ENCODE assay signal across 31 cellular contexts in the genomic region with DNA sequence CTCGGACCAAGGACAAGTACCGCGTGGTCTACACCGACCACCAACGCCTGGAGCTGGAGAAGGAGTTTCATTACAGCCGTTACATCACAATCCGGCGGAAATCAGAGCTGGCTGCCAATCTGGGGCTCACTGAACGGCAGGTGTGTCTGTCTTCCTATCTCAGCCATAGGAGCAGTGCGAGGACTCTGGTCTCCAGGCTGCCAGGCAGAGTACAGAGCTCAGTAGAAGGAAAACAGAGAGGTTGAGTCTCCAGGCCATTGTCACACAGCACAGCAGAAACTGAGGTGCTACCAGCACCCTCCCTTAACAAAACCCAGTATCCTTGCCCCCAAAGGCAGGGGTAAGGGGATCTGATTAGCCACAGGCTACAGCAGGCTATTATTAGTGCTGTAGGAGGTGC. TPM values are rescaled to one million over a fixed set of nuclear protein-coding genes. Genes with fewer than 3 reads are reported as not detected.
DNase-seq lines count a peak whose midpoint lies in the region; ATAC-seq, FAIRE-seq and TF ChIP-seq lines count a peak whose summit lies in the region.
"Had no signal": no experiment of that assay in that cellular context is flagged by ENCODE, and none has a peak within 500 bp of the region (broad histone marks: within the 10 kb centered on the region; RNA-seq: fewer than 3 reads in every experiment).

No MANE protein-coding gene starts in this region.

- 62% methylated on average over 6 of the region's 10 CpGs for WGBS in HepG2 (ENCODE audit: low lambda C conversion rate)
- WGBS in right lobe of liver (ENCODE audit: insufficient coverage, low coverage, low lambda C conversion rate, missing lambda C conversion rate) = 81% methylated on average over 5 of the region's 10 CpGs
- 90% methylated on average over 10 of the region's 10 CpGs; no CpG with 5 or more reads in 1 of the 2 experiments for WGBS in H1 (ENCODE audit: extremely low coverage in 1 of 2, insufficient coverage in 1 of 2, insufficient read length in 1 of 2, insufficient replicate concordance in 2 of 2, low coverage in 1 of 2, low lambda C conversion rate in 2 of 2, missing lambda C conversion rate in 1 of 2), 2 experiments

- H3K56ac ChIP-seq in H1 (replicated peaks; ENCODE audit: insufficient read length, low read depth, low read length) = no peak overlapping the region

- TF ChIP-seq RAD21 in HepG2 (CRISPR knock-in tag; IDR thresholded peaks at IDR 0.05) = no peak
- TF ChIP-seq RAD21 in H1 (IDR thresholded peaks at IDR 0.05 in 1 of 2, conservative IDR thresholded peaks at IDR 0.05 in 1 of 2; ENCODE audit: low read depth in 2 of 2, low read length in 2 of 2) = no peak

- no peak overlapping the region for H3K4me3 ChIP-seq in HepG2 (replicated peaks in 1 of 3; ENCODE audit: insufficient read depth in 1 of 3, low read depth in 2 of 3, low read length in 3 of 3)
- H3K4me3 ChIP-seq in right lobe of liver = no peak overlapping the region
- H3K4me3 ChIP-seq in H1 (ENCODE audit: extremely low read depth in 1 of 4, insufficient read depth in 2 of 4, low read depth in 3 of 4, low read length in 4 of 4) = no peak overlapping the region
- H3K4me3 ChIP-seq: SJCRH30 had no signal

- no peaks in the 10 kb centered on the region for H3K79me1 ChIP-seq in H1 (ENCODE audit: low read depth, low read length)

- intact Hi-C loops in HepG2 (cut with micrococcal nuclease; ENCODE audit: unreplicated experiment) = no loop called here
- intact Hi-C loops in right lobe of liver (cut with DNase I) = no loop called here
- intact Hi-C loops in activated naive CD4-positive, alpha-beta T cell treated with anti-CD3 and anti-CD28 coated beads for 36 hours (cut with micrococcal nuclease) = no loop called here

- H3K36me3 ChIP-seq in HepG2 (replicated peaks in 1 of 2; ENCODE audit: control insufficient read depth in 1 of 2, insufficient read depth in 2 of 2, low read length in 2 of 2) (no peaks in the 10 kb centered on the region), right lobe of liver (no peaks in the 10 kb centered on the region), H1 (ENCODE audit: control insufficient read depth in 2 of 4, insufficient read depth in 4 of 4, low read length in 3 of 4) (no peaks in the 10 kb centered on the region)
- H3K36me3 ChIP-seq: BE2C, SJCRH30 had no signal

- H3K9me3 ChIP-seq in HepG2 (ENCODE audit: low read length) (no peaks in the 10 kb centered on the region), right lobe of liver (no peaks in the 10 kb centered on the region), H1 (ENCODE audit: insufficient read depth in 2 of 2, low read depth in 1 of 2, low read length in 1 of 2) (no peaks in the 10 kb centered on the region)
- H3K9me3 ChIP-seq: BE2C, SJCRH30 had no signal

- H3K4ac ChIP-seq in H1 (replicated peaks; ENCODE audit: insufficient read length, low read depth, low read length) = no peak overlapping the region

- H2BK20ac ChIP-seq in H1 (ENCODE audit: low read length) = no peak overlapping the region

- peaks cover 4 to 11% of the 10 kb centered on the region in 2 experiments; a peak in 4 of 5 replicates for H3K27me3 ChIP-seq in HepG2 (ENCODE audit: control insufficient read depth in 1 of 2, insufficient read depth in 2 of 2, low read length in 2 of 2)
- no peaks in the 10 kb centered on the region for H3K27me3 ChIP-seq in right lobe of liver
- peaks cover 0 to 20% (median 14%) of the 10 kb centered on the region in 4 experiments; a peak in 5 of 7 replicates for H3K27me3 ChIP-seq in H1 (replicated peaks in 1 of 4; ENCODE audit: control insufficient read depth in 3 of 4, extremely low read depth in 1 of 4, insufficient read depth in 3 of 4, low read length in 3 of 4)
- H3K27me3 ChIP-seq: BE2C, SJCRH30 had no signal

- no peaks in the 10 kb centered on the region; the same call in 1 of the 2 replicates for H3K23me2 ChIP-seq in H1 (ENCODE audit: low read depth, low read length)

- H2AK5ac ChIP-seq in H1 (ENCODE audit: low read depth, low read length) = no peak overlapping the region

- H3K14ac ChIP-seq in H1 (ENCODE audit: insufficient read length) = no peak overlapping the region

- no peak overlapping the region for H3K27ac ChIP-seq in HepG2 (ENCODE audit: extremely low read length, insufficient read depth, low read length)
- H3K27ac ChIP-seq in right lobe of liver = no peak overlapping the region
- H3K27ac ChIP-seq in H1 (ENCODE audit: low read depth, low read length) = no peak overlapping the region
- H3K27ac ChIP-seq: 22Rv1, SJCRH30 had no signal

- H3K27ac Mint-ChIP-seq in progenitor cell of endocrine pancreas = peak overlapping the region; percentile 48
- no peak overlapping the region for H3K27ac Mint-ChIP-seq in activated naive CD4-positive, alpha-beta T cell treated with anti-CD3 and anti-CD28 coated beads for 36 hours
- H3K27ac Mint-ChIP-seq: CD14-positive monocyte; CD8-positive, alpha-beta memory T cell had no signal

- POLR2A ChIA-PET in HepG2 (lab: Yijun Ruan, JAX) (no interaction called here), H1 (lab: Charles Lee; ENCODE audit: partially characterized antibody) (interaction anchor here (0.6 kb wide), 2 partner anchors 9 to 214 kb away, joined by 3 read pairs; no protein-coding TSS in a partner anchor)

- no peak overlapping the region for H4K91ac ChIP-seq in H1 (replicated peaks; ENCODE audit: insufficient read length, low read length)

- no peak overlapping the region for H3K4me3 Mint-ChIP-seq in progenitor cell of endocrine pancreas (ENCODE audit: low read depth)
- H3K4me3 Mint-ChIP-seq in activated naive CD4-positive, alpha-beta T cell treated with anti-CD3 and anti-CD28 coated beads for 36 hours = no peak overlapping the region
- H3K4me3 Mint-ChIP-seq: CD14-positive monocyte; CD8-positive, alpha-beta memory T cell had no signal

- peaks cover 48% of the 10 kb centered on the region for H3K27me3 Mint-ChIP-seq in progenitor cell of endocrine pancreas
- no peaks in the 10 kb centered on the region for H3K27me3 Mint-ChIP-seq in activated naive CD4-positive, alpha-beta T cell treated with anti-CD3 and anti-CD28 coated beads for 36 hours (ENCODE audit: low read depth)

- H4K5ac ChIP-seq in H1 (ENCODE audit: insufficient read length, low read depth, low read length) = no peak overlapping the region

- H3K4me1 ChIP-seq in HepG2 (ENCODE audit: insufficient read depth, low read length) (peaks cover 37% of the 10 kb centered on the region), right lobe of liver (peaks cover 0 to 16% (median 7%) of the 10 kb centered on the region in 4 donors), H1 (replicated peaks in 1 of 4; ENCODE audit: control insufficient read depth in 3 of 4, insufficient read depth in 4 of 4, low read length in 3 of 4) (peaks cover 0 to 12% (median 5%) of the 10 kb centered on the region in 4 experiments; a peak in 6 of 7 replicates)
- H3K4me1 ChIP-seq: BE2C had no signal

- no TSS peak for BruUV-seq in HepG2 (replicated peaks; lab: Mats Ljungman, UMichigan)

- H3K36me3 Mint-ChIP-seq in progenitor cell of endocrine pancreas (ENCODE audit: insufficient read depth) = no peaks in the 10 kb centered on the region
- no peaks in the 10 kb centered on the region for H3K36me3 Mint-ChIP-seq in activated naive CD4-positive, alpha-beta T cell treated with anti-CD3 and anti-CD28 coated beads for 36 hours (ENCODE audit: low read depth)
- H3K36me3 Mint-ChIP-seq: CD14-positive monocyte; CD8-positive, alpha-beta memory T cell had no signal

- in situ Hi-C loops in HepG2 (cut with HindIII; ENCODE audit: extremely low pct_ligation_motif_present, low pct_unique_long_range_greater_than_20kb) = no loop called here

- H3K18ac ChIP-seq in H1 (ENCODE audit: extremely low read depth, low read length) = no peak overlapping the region

- FAIRE-seq in HepG2 (lab: Jason Lieb, UNC) (no peak), H1 (lab: Jason Lieb, UNC) (no peak)
- FAIRE-seq: GM18507 had no signal

- CTCF ChIA-PET in HepG2 (lab: Yijun Ruan, JAX; ENCODE audit: low intra/inter-chr PET ratio, low total read pairs) (no interaction called here), H1 (lab: Charles Lee; ENCODE audit: partially characterized antibody) (interaction anchor here (1.0 to 17.8 kb wide), 7 partner anchors 8 to 216 kb away, joined by 3 to 406 read pairs (median 28); a partner anchor contains a TSS)
- CTCF ChIA-PET in activated naive CD4-positive, alpha-beta T cell treated with anti-CD3 and anti-CD28 coated beads for 36 hours (lab: Charles Lee) = no interaction called here

- H3K4me2 ChIP-seq in HepG2 (ENCODE audit: low read depth, low read length) (no peak overlapping the region), H1 (ENCODE audit: insufficient read depth in 1 of 2, low read depth in 2 of 2, low read length in 2 of 2) (no peak overlapping the region)

- DNase-seq in HepG2 (ENCODE audit: low spot score) (no peak), right lobe of liver (no peak), H1 (ENCODE audit: low read depth in 1 of 2, low spot score in 2 of 2) (no peak), progenitor cell of endocrine pancreas (ENCODE audit: low spot score, unreplicated experiment) (no peak), medulla oblongata (ENCODE audit: extremely low spot score) (no peak), NCI-H2107 (lab: John Stamatoyannopoulos, UW) (no peak)
- DNase-seq in activated naive CD4-positive, alpha-beta T cell treated with anti-CD3 and anti-CD28 coated beads for 36 hours = no peak
- DNase-seq: ACHN; BE2C; Calu3; CD8-positive, alpha-beta memory T cell; DMS79 treated with DMSO at 0.1 percent for 48 hours; GOT3; HCEC 1CT; Kasumi-1; NCI-H1092 treated with DMSO at 0.1 percent for 48 hours; NCI-H1436 treated with DMSO at 0.1 percent for 48 hours; NCI-H187 treated with DMSO at 0.1 percent for 48 hours; NCI-H446; NCI-H524 treated with DMSO at 0.1 percent for 48 hours; NCI-H774; PC-3; SJCRH30 had no signal

- TF ChIP-seq CTCF in HepG2 (CRISPR knock-in tag; IDR thresholded peaks at IDR 0.05) (no peak), right lobe of liver (IDR thresholded peaks at IDR 0.05) (no peak), H1 (IDR thresholded peaks at IDR 0.05; ENCODE audit: control extremely low read depth in 1 of 3, insufficient read depth in 1 of 3, low read depth in 1 of 3, low read length in 3 of 3) (no peak), progenitor cell of endocrine pancreas (IDR thresholded peaks at IDR 0.05; ENCODE audit: unreplicated experiment) (no peak)

- H3K9ac ChIP-seq in HepG2 (ENCODE audit: insufficient read depth, low read depth, low read length) (no peak overlapping the region), H1 (replicated peaks in 1 of 4; ENCODE audit: extremely low read depth in 1 of 4, low read depth in 3 of 4, low read length in 3 of 4) (no peak overlapping the region)

- H4K20me1 ChIP-seq in HepG2 (ENCODE audit: insufficient read depth, low read length) (no peaks in the 10 kb centered on the region), H1 (replicated peaks in 1 of 2; ENCODE audit: control insufficient read depth in 1 of 2, insufficient read depth in 2 of 2, low read length in 2 of 2) (no peaks in the 10 kb centered on the region)

- no peak overlapping the region for H4K8ac ChIP-seq in H1 (ENCODE audit: extremely low read depth, insufficient read depth, low read length)

- no peak overlapping the region for H2BK120ac ChIP-seq in H1 (replicated peaks; ENCODE audit: low read depth, low read length)

- H2BK12ac ChIP-seq in H1 (ENCODE audit: low read depth, low read length) = no peak overlapping the region

- H3K79me2 ChIP-seq in HepG2 (ENCODE audit: insufficient read depth, low read length) = no peaks in the 10 kb centered on the region
- no peaks in the 10 kb centered on the region for H3K79me2 ChIP-seq in H1 (ENCODE audit: control insufficient read depth in 1 of 2, insufficient read depth in 2 of 2, low read length in 2 of 2)

- H2AFZ ChIP-seq in HepG2 (ENCODE audit: low read length) (no peak overlapping the region), H1 (ENCODE audit: low read length) (no peak overlapping the region)

- H3K9me3 Mint-ChIP-seq in progenitor cell of endocrine pancreas (ENCODE audit: low read depth) = no peaks in the 10 kb centered on the region
- no peaks in the 10 kb centered on the region for H3K9me3 Mint-ChIP-seq in activated naive CD4-positive, alpha-beta T cell treated with anti-CD3 and anti-CD28 coated beads for 36 hours
- H3K9me3 Mint-ChIP-seq: CD8-positive, alpha-beta memory T cell had no signal

- H2BK15ac ChIP-seq in H1 (ENCODE audit: low read length) = no peak overlapping the region

- no peak overlapping the region for H2BK5ac ChIP-seq in H1 (ENCODE audit: low read depth, low read length)

- TF ChIP-seq EP300 in HepG2 (IDR thresholded peaks at IDR 0.05; ENCODE audit: low read depth in 2 of 2, low read length in 2 of 2) (no peak), HepG2 (CRISPR knock-in tag; IDR thresholded peaks at IDR 0.05; ENCODE audit: borderline replicate concordance) (no peak), H1 (IDR thresholded peaks at IDR 0.05; ENCODE audit: borderline replicate concordance in 1 of 2, low read depth in 2 of 2, low read length in 2 of 2) (no peak)

- no peak overlapping the region for H3K23ac ChIP-seq in H1 (ENCODE audit: insufficient read length)

- ATAC-seq in HepG2 = no peak
- ATAC-seq in right lobe of liver = no peak
- no peak for ATAC-seq in HG03469 (IDR thresholded peaks at IDR 0.05; ENCODE audit: unreplicated experiment)
- ATAC-seq: PC-3, Right ventricle myocardium inferior, SK-N-SH treated with all-trans-retinoic acid at 6 μM for 48 hours had no signal

- TF ChIP-seq POLR2A in HepG2 (IDR thresholded peaks at IDR 0.05; ENCODE audit: insufficient read depth in 1 of 2, low read depth in 2 of 2, low read length in 2 of 2) (no peak), right lobe of liver (IDR thresholded peaks at IDR 0.05) (no peak), H1 (IDR thresholded peaks at IDR 0.05; ENCODE audit: control extremely low read depth in 1 of 2, low read depth in 2 of 2, low read length in 2 of 2) (no peak)

- H3K4me1 Mint-ChIP-seq in progenitor cell of endocrine pancreas (ENCODE audit: low read depth) = no peaks in the 10 kb centered on the region
- H3K4me1 Mint-ChIP-seq in activated naive CD4-positive, alpha-beta T cell treated with anti-CD3 and anti-CD28 coated beads for 36 hours (ENCODE audit: low read depth) = no peaks in the 10 kb centered on the region
- H3K4me1 Mint-ChIP-seq: CD8-positive, alpha-beta memory T cell had no signal

RNA-seq across cellular contexts. Expression of a gene that starts 7.1 kb away (rescaled TPM):
- total RNA-seq in HepG2 (2016; rRNA removed; fragmentation: Illumina TruSeq; extraction: Trizol) = not detected in 2 replicates
- total RNA-seq in HepG2 (2016; cell fraction: cytosol; rRNA removed; fragmentation: Illumina TruSeq; extraction: Trizol; ENCODE audit: low read depth) = not detected in 2 replicates
- not detected in 2 replicates for total RNA-seq in HepG2 (2016; cell fraction: insoluble cytoplasmic fraction; rRNA removed; fragmentation: Illumina TruSeq; extraction: Trizol)
- not detected in 2 replicates for total RNA-seq in HepG2 (2016; cell fraction: membrane; rRNA removed; fragmentation: Illumina TruSeq; extraction: Trizol)
- total RNA-seq in HepG2 (2016; cell fraction: nucleus; rRNA removed; fragmentation: Illumina TruSeq; extraction: Trizol) = not detected in 2 replicates
- polyA plus RNA-seq in HepG2 (2011; rRNA removed) = not detected in 2 replicates
- not detected in 2 replicates for polyA plus RNA-seq in HepG2 (2011; cell fraction: cytosol; rRNA removed)
- not detected in 2 replicates for polyA plus RNA-seq in HepG2 (2011; cell fraction: nucleus; rRNA removed)
- not detected in 2 replicates for polyA plus RNA-seq in HepG2 (2012)
- not detected in 2 replicates for polyA plus RNA-seq in HepG2 (2016; cell fraction: cytosol; fragmentation: Illumina TruSeq; extraction: Trizol; ENCODE audit: low read depth)
- polyA plus RNA-seq in HepG2 (2016; cell fraction: insoluble cytoplasmic fraction; fragmentation: Illumina TruSeq; extraction: Trizol; ENCODE audit: low read depth) = not detected in 2 replicates
- polyA plus RNA-seq in HepG2 (2016; cell fraction: membrane; fragmentation: Illumina TruSeq; extraction: Trizol; ENCODE audit: low read depth) = not detected in 2 replicates
- not detected in 2 replicates for polyA plus RNA-seq in HepG2 (2016; cell fraction: nucleus; fragmentation: Illumina TruSeq; extraction: Trizol; ENCODE audit: insufficient read depth, low read depth)
- polyA minus RNA-seq in HepG2 (2011; rRNA and poly(A)+ RNA removed; ENCODE audit: low replicate concordance) = 0.72 TPM in 1 of 2 replicates, not detected in the other
- polyA minus RNA-seq in HepG2 (2011; cell fraction: cytosol; rRNA and poly(A)+ RNA removed) = not detected in 2 replicates
- polyA minus RNA-seq in HepG2 (2011; cell fraction: nucleus; rRNA and poly(A)+ RNA removed) = not detected in 2 replicates
- not detected for total RNA-seq in right lobe of liver
- total RNA-seq in H1 (2021; fragmentation: NEBNext Ultra II Directional; extraction: Animal tissue kit (Norgen Biotek cat#: 25700)) = 0.07 TPM in 1 of 2 replicates, not detected in the other
- 0.02 and 0.12 TPM in 2 replicates for polyA plus RNA-seq in H1 (2011; rRNA removed)
- polyA plus RNA-seq in H1 (2011; cell fraction: cytosol; rRNA removed) = 0.04 TPM
- 0.58 TPM for polyA plus RNA-seq in H1 (2011; cell fraction: nucleus; rRNA removed)
- polyA plus RNA-seq in H1 (2012, experiment 1 of 2) = 0.09 to 0.13 TPM (median 0.11 TPM) in 3 of 4 replicates, not detected in the other
- not detected for polyA plus RNA-seq in H1 (2012, experiment 2 of 2)
- 0.06 TPM for polyA plus RNA-seq in H1 (2013, experiment 1 of 2)
- 0.06 TPM for polyA plus RNA-seq in H1 (2013, experiment 2 of 2)
- 0.41 TPM in 1 of 2 replicates, not detected in the other for polyA minus RNA-seq in H1 (2011; rRNA and poly(A)+ RNA removed)
- not detected for polyA minus RNA-seq in H1 (2011; cell fraction: cytosol; rRNA and poly(A)+ RNA removed)
- not detected for polyA minus RNA-seq in H1 (2011; cell fraction: nucleus; rRNA and poly(A)+ RNA removed)
- total RNA-seq in progenitor cell of endocrine pancreas = not detected in 2 replicates
- total RNA-seq in activated naive CD4-positive, alpha-beta T cell treated with anti-CD3 and anti-CD28 coated beads for 36 hours = not detected
- total RNA-seq: Calu3; CD8-positive, alpha-beta memory T cell; M059J; Right ventricle myocardium inferior; RPMI7951; SJCRH30 had no signal
- polyA plus RNA-seq: CD14-positive monocyte; CD8-positive, alpha-beta memory T cell had no signal

RNA-seq across cellular contexts. Expression of a gene that starts 16.2 kb away (rescaled TPM):
- total RNA-seq in HepG2 (2016; rRNA removed; fragmentation: Illumina TruSeq; extraction: Trizol) (not detected in 2 replicates), right lobe of liver (not detected), progenitor cell of endocrine pancreas (0.31 and 0.43 TPM in 2 replicates)
- total RNA-seq in HepG2 (2016; cell fraction: cytosol; rRNA removed; fragmentation: Illumina TruSeq; extraction: Trizol; ENCODE audit: low read depth) = not detected in 2 replicates
- total RNA-seq in HepG2 (2016; cell fraction: insoluble cytoplasmic fraction; rRNA removed; fragmentation: Illumina TruSeq; extraction: Trizol) = not detected in 2 replicates
- total RNA-seq in HepG2 (2016; cell fraction: membrane; rRNA removed; fragmentation: Illumina TruSeq; extraction: Trizol) = not detected in 2 replicates
- total RNA-seq in HepG2 (2016; cell fraction: nucleus; rRNA removed; fragmentation: Illumina TruSeq; extraction: Trizol) = not detected in 2 replicates
- polyA plus RNA-seq in HepG2 (2011; rRNA removed) (0.05 TPM in 1 of 2 replicates, not detected in the other), H1 (2011; rRNA removed) (0.06 TPM in 1 of 2 replicates, not detected in the other)
- not detected in 2 replicates for polyA plus RNA-seq in HepG2 (2011; cell fraction: cytosol; rRNA removed)
- not detected in 2 replicates for polyA plus RNA-seq in HepG2 (2011; cell fraction: nucleus; rRNA removed)
- not detected in 2 replicates for polyA plus RNA-seq in HepG2 (2012)
- polyA plus RNA-seq in HepG2 (2016; cell fraction: cytosol; fragmentation: Illumina TruSeq; extraction: Trizol; ENCODE audit: low read depth) = not detected in 2 replicates
- not detected in 2 replicates for polyA plus RNA-seq in HepG2 (2016; cell fraction: insoluble cytoplasmic fraction; fragmentation: Illumina TruSeq; extraction: Trizol; ENCODE audit: low read depth)
- polyA plus RNA-seq in HepG2 (2016; cell fraction: membrane; fragmentation: Illumina TruSeq; extraction: Trizol; ENCODE audit: low read depth) = not detected in 2 replicates
- polyA plus RNA-seq in HepG2 (2016; cell fraction: nucleus; fragmentation: Illumina TruSeq; extraction: Trizol; ENCODE audit: insufficient read depth, low read depth) = not detected in 2 replicates
- polyA minus RNA-seq in HepG2 (2011; rRNA and poly(A)+ RNA removed; ENCODE audit: low replicate concordance) = not detected in 2 replicates
- not detected in 2 replicates for polyA minus RNA-seq in HepG2 (2011; cell fraction: cytosol; rRNA and poly(A)+ RNA removed)
- not detected in 2 replicates for polyA minus RNA-seq in HepG2 (2011; cell fraction: nucleus; rRNA and poly(A)+ RNA removed)
- not detected in 2 replicates for total RNA-seq in H1 (2021; fragmentation: NEBNext Ultra II Directional; extraction: Animal tissue kit (Norgen Biotek cat#: 25700))
- polyA plus RNA-seq in H1 (2011; cell fraction: cytosol; rRNA removed) = not detected
- not detected for polyA plus RNA-seq in H1 (2011; cell fraction: nucleus; rRNA removed)
- polyA plus RNA-seq in H1 (2012, experiment 1 of 2) = not detected in 4 replicates
- 0.13 TPM for polyA plus RNA-seq in H1 (2012, experiment 2 of 2)
- polyA plus RNA-seq in H1 (2013, experiment 1 of 2) = 0.06 TPM
- polyA plus RNA-seq in H1 (2013, experiment 2 of 2) = 0.04 TPM
- not detected in 2 replicates for polyA minus RNA-seq in H1 (2011; rRNA and poly(A)+ RNA removed)
- polyA minus RNA-seq in H1 (2011; cell fraction: cytosol; rRNA and poly(A)+ RNA removed) = not detected
- polyA minus RNA-seq in H1 (2011; cell fraction: nucleus; rRNA and poly(A)+ RNA removed) = not detected
- not detected for total RNA-seq in activated naive CD4-positive, alpha-beta T cell treated with anti-CD3 and anti-CD28 coated beads for 36 hours
- total RNA-seq: Calu3; CD8-positive, alpha-beta memory T cell; M059J; PC-3; Right ventricle myocardium inferior; SJCRH30 had no signal
- polyA plus RNA-seq: CD14-positive monocyte; CD8-positive, alpha-beta memory T cell had no signal

RNA-seq across cellular contexts. Expression of a gene that starts 27.1 kb away (rescaled TPM):
- total RNA-seq in HepG2 (2016; rRNA removed; fragmentation: Illumina TruSeq; extraction: Trizol) (1.5 and 4.0 TPM in 2 replicates), right lobe of liver (10 to 100 TPM in 2 of 6 experiments, 1 to 10 TPM in 4; 6.8 to 19.5 (median 9.4) TPM), progenitor cell of endocrine pancreas (1.2 and 2.3 TPM in 2 replicates)
- 1.3 and 1.5 TPM in 2 replicates for total RNA-seq in HepG2 (2016; cell fraction: cytosol; rRNA removed; fragmentation: Illumina TruSeq; extraction: Trizol; ENCODE audit: low read depth)
- 2.3 and 5.0 TPM in 2 replicates for total RNA-seq in HepG2 (2016; cell fraction: insoluble cytoplasmic fraction; rRNA removed; fragmentation: Illumina TruSeq; extraction: Trizol)
- total RNA-seq in HepG2 (2016; cell fraction: membrane; rRNA removed; fragmentation: Illumina TruSeq; extraction: Trizol) = 2.2 and 3.9 TPM in 2 replicates
- 3.0 and 4.6 TPM in 2 replicates for total RNA-seq in HepG2 (2016; cell fraction: nucleus; rRNA removed; fragmentation: Illumina TruSeq; extraction: Trizol)
- polyA plus RNA-seq in HepG2 (2011; rRNA removed) (15.3 and 21.0 TPM in 2 replicates), H1 (2011; rRNA removed) (4.2 and 5.9 TPM in 2 replicates)
- 8.7 and 14.4 TPM in 2 replicates for polyA plus RNA-seq in HepG2 (2011; cell fraction: cytosol; rRNA removed)
- polyA plus RNA-seq in HepG2 (2011; cell fraction: nucleus; rRNA removed) = 26.2 and 40.5 TPM in 2 replicates
- 6.3 and 14.3 TPM in 2 replicates for polyA plus RNA-seq in HepG2 (2012)
- 0.71 and 1.4 TPM in 2 replicates for polyA plus RNA-seq in HepG2 (2016; cell fraction: cytosol; fragmentation: Illumina TruSeq; extraction: Trizol; ENCODE audit: low read depth)
- polyA plus RNA-seq in HepG2 (2016; cell fraction: insoluble cytoplasmic fraction; fragmentation: Illumina TruSeq; extraction: Trizol; ENCODE audit: low read depth) = 1.6 TPM in 2 replicates
- 1.5 and 1.7 TPM in 2 replicates for polyA plus RNA-seq in HepG2 (2016; cell fraction: membrane; fragmentation: Illumina TruSeq; extraction: Trizol; ENCODE audit: low read depth)
- 3.9 TPM in 2 replicates for polyA plus RNA-seq in HepG2 (2016; cell fraction: nucleus; fragmentation: Illumina TruSeq; extraction: Trizol; ENCODE audit: insufficient read depth, low read depth)
- polyA minus RNA-seq in HepG2 (2011; rRNA and poly(A)+ RNA removed; ENCODE audit: low replicate concordance) = 9.0 and 60.1 TPM in 2 replicates
- polyA minus RNA-seq in HepG2 (2011; cell fraction: cytosol; rRNA and poly(A)+ RNA removed) = 6.6 and 10.6 TPM in 2 replicates
- polyA minus RNA-seq in HepG2 (2011; cell fraction: nucleus; rRNA and poly(A)+ RNA removed) = 24.5 and 47.1 TPM in 2 replicates
- total RNA-seq in H1 (2021; fragmentation: NEBNext Ultra II Directional; extraction: Animal tissue kit (Norgen Biotek cat#: 25700)) = 13.7 and 15.9 TPM in 2 replicates
- polyA plus RNA-seq in H1 (2011; cell fraction: cytosol; rRNA removed) = 3.6 TPM
- polyA plus RNA-seq in H1 (2011; cell fraction: nucleus; rRNA removed) = 12.1 TPM
- polyA plus RNA-seq in H1 (2012, experiment 1 of 2) = 4.0 to 5.6 TPM (median 5.0 TPM) in 4 replicates
- polyA plus RNA-seq in H1 (2012, experiment 2 of 2) = 3.9 TPM
- polyA plus RNA-seq in H1 (2013, experiment 1 of 2) = 14.2 TPM
- polyA plus RNA-seq in H1 (2013, experiment 2 of 2) = 15.0 TPM
- 15.1 and 15.7 TPM in 2 replicates for polyA minus RNA-seq in H1 (2011; rRNA and poly(A)+ RNA removed)
- polyA minus RNA-seq in H1 (2011; cell fraction: cytosol; rRNA and poly(A)+ RNA removed) = 6.9 TPM
- 21.7 TPM for polyA minus RNA-seq in H1 (2011; cell fraction: nucleus; rRNA and poly(A)+ RNA removed)
- 1 to 10 TPM in 1 of 2 experiments, under 1 TPM in 1; 0.14 to 1.0 TPM for total RNA-seq in activated naive CD4-positive, alpha-beta T cell treated with anti-CD3 and anti-CD28 coated beads for 36 hours
- total RNA-seq: Calu3 had no signal
